ENCODE assay signal across 16 cellular contexts in the genomic region with DNA sequence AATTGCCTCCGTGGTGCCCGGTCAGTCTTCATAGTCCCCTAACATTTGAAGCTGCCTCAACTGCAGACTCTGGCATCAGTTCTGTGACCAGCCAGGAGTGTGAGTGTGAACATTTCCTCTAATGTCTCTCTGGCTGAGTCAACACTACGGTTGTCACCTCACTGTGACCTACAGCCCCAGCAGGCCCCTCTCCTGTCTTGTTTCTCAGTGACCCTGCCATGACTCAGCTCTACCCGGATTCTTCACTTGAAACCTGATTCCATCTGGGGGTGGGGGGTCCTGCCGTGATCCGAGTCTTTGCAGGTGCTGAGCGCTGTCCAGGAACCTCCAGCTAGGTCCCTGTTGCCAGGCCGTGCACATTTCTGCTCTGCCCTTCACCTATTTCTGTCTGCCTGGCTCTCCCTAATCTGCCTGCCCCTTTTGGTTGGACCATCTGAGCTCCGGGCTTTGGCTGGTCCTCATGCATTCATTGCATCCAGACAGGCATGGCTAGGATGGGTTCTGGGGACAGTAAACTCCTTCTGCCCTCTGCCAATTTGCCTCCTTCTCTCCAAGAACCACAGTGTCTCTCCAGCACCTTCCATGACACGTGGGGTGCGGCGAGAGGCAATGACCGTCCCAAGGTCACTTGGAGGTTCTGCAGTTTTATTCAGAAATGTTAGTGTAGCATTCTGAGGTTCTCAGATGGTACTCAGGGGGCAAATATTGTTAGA. TPM values are rescaled to one million over a fixed set of nuclear protein-coding genes. Genes with fewer than 3 reads are reported as not detected.
DNase-seq lines count a peak whose midpoint lies in the region; ATAC-seq, FAIRE-seq and TF ChIP-seq lines count a peak whose summit lies in the region.
"Had no signal": no experiment of that assay in that cellular context is flagged by ENCODE, and none has a peak within 500 bp of the region (broad histone marks: within the 10 kb centered on the region; RNA-seq: fewer than 3 reads in every experiment).

No MANE protein-coding gene starts in this region.

- peak overlapping the region; percentile 2 to 69; a peak in 3 of 6 replicates for H3K27ac ChIP-seq in A549
- peak overlapping the region; percentile 32; the same call in 1 of the 2 replicates for H3K27ac ChIP-seq in SJCRH30
- H3K27ac ChIP-seq: SK-N-MC had no signal

- H3K4me3 ChIP-seq in A549 (no peak overlapping the region), SJCRH30 (no peak overlapping the region)
- H3K4me3 ChIP-seq: SK-N-MC had no signal

- no peak for TF ChIP-seq CTCF in A549 (IDR thresholded peaks at IDR 0.05)

- no peak for TF ChIP-seq POLR2A in A549 (IDR thresholded peaks at IDR 0.05; ENCODE audit: low read length)

- no peak for TF ChIP-seq RAD21 in A549 (conservative IDR thresholded peaks at IDR 0.05 in 1 of 2, IDR thresholded peaks at IDR 0.05 in 1 of 2)

- no peak for FAIRE-seq in A549 (lab: Jason Lieb, UNC)

- H3K36me3 ChIP-seq in SJCRH30, result no peaks in the 10 kb centered on the region

- no peaks in the 10 kb centered on the region for H3K27me3 ChIP-seq in SJCRH30

- 64% methylated on average over 13 of the region's 13 CpGs for WGBS in A549 (ENCODE audit: missing lambda C conversion rate)

- no peak for DNase-seq in A549 (ENCODE audit: low read depth in 1 of 2, low spot score in 1 of 2)
- peak; percentile 16 for DNase-seq in HCEC 1CT
- DNase-seq in SJCRH30, result peak; percentile 59 to 69
- peak; percentile 95 for DNase-seq in islet precursor cell
- no peak for DNase-seq in hepatic stellate cell (ENCODE audit: low spot score)
- no peak for DNase-seq in GM19238 (ENCODE audit: insufficient read length, low spot score)
- no peak for DNase-seq in activated CD8-positive, alpha-beta memory T cell treated with anti-CD3 and anti-CD28 coated beads, Interleukin-2, amount 50 U/mL, for 48 hours
- DNase-seq: activated CD4-positive, alpha-beta T cell treated with anti-CD3 and anti-CD28 coated beads for 1 hour; effector memory CD4-positive, alpha-beta T cell; GF-D8; glutamatergic neuron; NCI-H526 treated with DMSO at 0.1 percent for 48 hours; stimulated activated CD4-positive, alpha-beta T cell treated with anti-CD3 and anti-CD28 coated beads, Interleukin-2, amount 100 ng/mL, for 48 hours; stimulated activated naive CD4-positive, alpha-beta T cell treated with Interleukin-2 at 50 U/mL for 16 hours had no signal

- H3K4me1 ChIP-seq in A549 (peaks cover 32% of the 10 kb centered on the region), SJCRH30 (peaks cover 34% of the 10 kb centered on the region)

- POLR2A ChIA-PET in A549 (lab: Yijun Ruan, JAX), result interaction anchor here (1.6 kb wide), 1 partner anchor 25 kb away, joined by 5 read pairs; no protein-coding TSS in a partner anchor

- H3K9me3 ChIP-seq in A549 (peaks cover 18% of the 10 kb centered on the region), SJCRH30 (replicated peaks) (peaks cover 7% of the 10 kb centered on the region; the same call in 1 of the 2 replicates)

- H3K4me2 ChIP-seq in A549, result peak overlapping the region; percentile 59

- CTCF ChIA-PET in A549 (lab: Yijun Ruan, JAX), result interaction anchor here (0.7 to 7.0 kb wide), 7 partner anchors 9 to 669 kb away, joined by 3 to 60 read pairs (median 3); no protein-coding TSS in a partner anchor

- ATAC-seq in A549 (peak; percentile 15 to 29; a peak in 2 of 6 replicates), HG02798 (IDR thresholded peaks at IDR 0.05; ENCODE audit: poor library complexity, unreplicated experiment) (no peak)

- no peak for TF ChIP-seq EP300 in A549 (IDR thresholded peaks at IDR 0.05)

TF ChIP-seq in A549, 52 proteins besides CTCF, POLR2A, EP300 and RAD21:
- TF ChIP-seq CEBPB (IDR thresholded peaks at IDR 0.05) (no peak), RNF2 (IDR thresholded peaks at IDR 0.05; ENCODE audit: borderline replicate concordance, low read depth) (no peak), JUNB (IDR thresholded peaks at IDR 0.05) (no peak), FOXS1 (CRISPR knock-in tag; IDR thresholded peaks at IDR 0.05) (no peak), FOSL2 (IDR thresholded peaks at IDR 0.05) (no peak), FOSL2 (CRISPR knock-in tag; IDR thresholded peaks at IDR 0.05) (no peak), EHF (CRISPR knock-in tag; IDR thresholded peaks at IDR 0.05) (no peak), RARB (CRISPR knock-in tag; IDR thresholded peaks at IDR 0.05) (no peak), KDM1A (IDR thresholded peaks at IDR 0.05; ENCODE audit: low read depth) (no peak), KDM5A (IDR thresholded peaks at IDR 0.05) (no peak), JUN (IDR thresholded peaks at IDR 0.05) (no peak)
- TF ChIP-seq, protein P1, sequence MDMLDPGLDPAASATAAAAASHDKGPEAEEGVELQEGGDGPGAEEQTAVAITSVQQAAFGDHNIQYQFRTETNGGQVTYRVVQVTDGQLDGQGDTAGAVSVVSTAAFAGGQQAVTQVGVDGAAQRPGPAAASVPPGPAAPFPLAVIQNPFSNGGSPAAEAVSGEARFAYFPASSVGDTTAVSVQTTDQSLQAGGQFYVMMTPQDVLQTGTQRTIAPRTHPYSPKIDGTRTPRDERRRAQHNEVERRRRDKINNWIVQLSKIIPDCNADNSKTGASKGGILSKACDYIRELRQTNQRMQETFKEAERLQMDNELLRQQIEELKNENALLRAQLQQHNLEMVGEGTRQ (IDR thresholded peaks at IDR 0.05), result no peak
- TF ChIP-seq, protein P2, sequence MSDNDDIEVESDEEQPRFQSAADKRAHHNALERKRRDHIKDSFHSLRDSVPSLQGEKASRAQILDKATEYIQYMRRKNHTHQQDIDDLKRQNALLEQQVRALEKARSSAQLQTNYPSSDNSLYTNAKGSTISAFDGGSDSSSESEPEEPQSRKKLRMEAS (IDR thresholded peaks at IDR 0.05), result no peak

RNA-seq across cellular contexts. Expression of gene STC2, which starts 24.2 kb away (rescaled TPM):
- 30.8 and 46.1 TPM in 2 replicates for polyA plus RNA-seq in A549 (2011; rRNA removed)
- 19.1 and 31.4 TPM in 2 replicates for polyA plus RNA-seq in A549 (2012; cell fraction: cytosol; rRNA removed)
- polyA plus RNA-seq in A549 (2012; cell fraction: nucleus; rRNA removed), result 39.8 and 46.9 TPM in 2 replicates
- polyA plus RNA-seq in A549 (2017; fragmentation: RNase III; extraction: RNeasy Plus Mini Kit Qiagen cat#74134 plus additional on column Dnase treatment), result 45.2 to 66.9 TPM (median 52.3 TPM) in 3 replicates
- polyA minus RNA-seq in A549 (2011; rRNA and poly(A)+ RNA removed), result 23.0 and 41.0 TPM in 2 replicates
- 114 TPM in 2 replicates for total RNA-seq in SJCRH30 (2014; rRNA removed; shearing (Covaris generic))

Comparison
In these comparisons a context has a peak if more than half of its experiments do, and no peak if none do; other contexts are left out.
1. DNase-seq: peak in HCEC 1CT (single experiment), SJCRH30 (2 of 2) and islet precursor cell (single experiment); none in A549 (0 of 2), hepatic stellate cell (single experiment), GM19238 (single experiment) and activated CD8-positive, alpha-beta memory T cell treated with anti-CD3 and anti-CD28 coated beads, Interleukin-2, amount 50 U/mL, for 48 hours (single experiment).